8 cellular contexts compared by ENCODE assay signal in the genomic region with DNA sequence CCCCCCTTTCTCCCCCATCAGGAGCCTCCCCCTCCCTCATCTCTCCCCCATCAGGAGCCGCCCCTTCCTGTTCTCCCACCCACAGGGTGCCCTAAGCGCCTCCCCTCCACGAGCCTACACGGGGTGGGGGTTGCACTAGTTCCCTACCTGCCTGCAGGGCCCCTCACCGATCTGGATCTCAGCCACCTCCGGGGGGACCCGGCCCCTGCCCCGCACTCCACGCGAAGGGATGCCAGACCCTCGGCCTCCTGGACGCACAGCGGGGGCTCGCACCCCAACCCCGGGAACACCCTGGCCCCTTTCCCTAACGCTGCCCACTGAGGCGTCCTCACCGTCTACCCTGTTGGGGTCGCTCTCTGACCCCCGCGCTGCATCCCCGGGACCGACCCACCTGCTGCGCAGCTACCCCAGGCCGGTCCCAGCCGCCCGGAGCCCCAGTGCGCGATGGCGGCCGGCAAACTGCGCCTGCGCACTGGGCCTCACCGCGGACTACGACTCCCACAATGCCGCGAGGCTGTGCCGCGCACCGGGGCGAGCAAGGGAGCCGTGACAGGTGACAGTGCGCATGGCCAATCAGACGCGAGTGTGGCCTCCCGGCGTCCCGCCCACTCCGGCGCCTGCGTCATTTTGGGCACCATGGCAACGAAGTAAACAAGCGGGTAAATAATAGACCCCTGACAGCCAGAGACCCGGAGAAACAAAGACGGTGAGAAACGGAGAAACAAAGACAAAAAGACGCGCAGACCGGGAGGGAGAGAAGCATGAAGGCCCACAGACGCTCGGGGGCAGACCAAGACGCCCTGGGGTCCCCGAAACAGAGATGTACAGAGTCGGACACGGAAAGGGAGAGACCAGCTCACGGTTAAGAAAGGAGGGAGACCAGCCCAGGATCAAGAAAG. TPM values are rescaled to one million over a fixed set of nuclear protein-coding genes. Genes with fewer than 3 reads are reported as not detected.
A peak's percentile ranks its signal among the peaks of the same experiment; 100 is the strongest.
DNase-seq lines count a peak whose midpoint lies in the region; ATAC-seq and TF ChIP-seq lines count a peak whose summit lies in the region.

A gene with protein sequence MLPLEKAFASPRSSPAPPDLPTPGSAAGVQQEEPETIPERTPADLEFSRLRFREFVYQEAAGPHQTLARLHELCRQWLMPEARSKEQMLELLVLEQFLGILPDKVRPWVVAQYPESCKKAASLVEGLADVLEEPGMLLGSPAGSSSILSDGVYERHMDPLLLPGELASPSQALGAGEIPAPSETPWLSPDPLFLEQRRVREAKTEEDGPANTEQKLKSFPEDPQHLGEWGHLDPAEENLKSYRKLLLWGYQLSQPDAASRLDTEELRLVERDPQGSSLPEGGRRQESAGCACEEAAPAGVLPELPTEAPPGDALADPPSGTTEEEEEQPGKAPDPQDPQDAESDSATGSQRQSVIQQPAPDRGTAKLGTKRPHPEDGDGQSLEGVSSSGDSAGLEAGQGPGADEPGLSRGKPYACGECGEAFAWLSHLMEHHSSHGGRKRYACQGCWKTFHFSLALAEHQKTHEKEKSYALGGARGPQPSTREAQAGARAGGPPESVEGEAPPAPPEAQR (minus strand): TSS at position 449 of the 899 bp plus-strand sequence. CDS start 7,964 bp downstream, outside the sequence.

- no peak within 1 kb of the TSS for H3K9ac ChIP-seq in PC-3 (ENCODE audit: low read length)

- H3F3A ChIP-seq in PC-3 (ENCODE audit: low read length, unreplicated experiment): no peaks in the 10 kb centered on the region

- H3K4me1 ChIP-seq in PC-3 (ENCODE audit: insufficient read depth, low read length): no peaks in the 10 kb centered on the region

- no peaks in the 10 kb centered on the region for H3K79me2 ChIP-seq in PC-3 (ENCODE audit: low read length)

- DNase-seq in GM13976 (ENCODE audit: low spot score) (peak; percentile 98), PC-3 (no peak), fibroblast of the aortic adventitia (ENCODE audit: low read depth) (peak; percentile 91)
- DNase-seq in activated effector memory CD4-positive, alpha-beta T cell treated with Interleukin-2 at 50 U/mL for 16 hours: peak; percentile 90
- DNase-seq in natural killer cell treated with Interleukin-12 subunit alpha and Interleukin-12 subunit beta and Interleukin-15 and Interleukin-18, amount 100 ng/mL, for 72 hours (ENCODE audit: low spot score): peak; percentile 97
- peak; percentile 98 for DNase-seq in stimulated activated naive B cell treated with anti-CD40 and anti-IgM and Interleukin-4, amounts not matched to agents 10 μg/mL and 1 μg/mL and 100 μg/mL, for 72 hours

- H3K27ac ChIP-seq in PC-3 (ENCODE audit: low read length): no peak within 1 kb of the TSS

- H3K9me3 Mint-ChIP-seq in natural killer cell treated with Interleukin-12 subunit alpha and Interleukin-12 subunit beta and Interleukin-15 and Interleukin-18, amount 100 ng/mL, for 72 hours: peaks cover 12% of the 10 kb centered on the region
- H3K9me3 Mint-ChIP-seq in stimulated activated naive B cell treated with anti-CD40 and anti-IgM and Interleukin-4, amounts not matched to agents 10 μg/mL and 1 μg/mL and 100 μg/mL, for 72 hours: peaks cover 4 to 8% of the 10 kb centered on the region in 2 donors

- H3K4me1 Mint-ChIP-seq in natural killer cell treated with Interleukin-12 subunit alpha and Interleukin-12 subunit beta and Interleukin-15 and Interleukin-18, amount 100 ng/mL, for 72 hours (ENCODE audit: low read depth in 2 of 2): peaks cover 6 to 14% of the 10 kb centered on the region in 2 donors
- peaks cover 21 to 31% of the 10 kb centered on the region in 2 donors for H3K4me1 Mint-ChIP-seq in stimulated activated naive B cell treated with anti-CD40 and anti-IgM and Interleukin-4, amounts not matched to agents 10 μg/mL and 1 μg/mL and 100 μg/mL, for 72 hours

- TF ChIP-seq CTCF in GM13976 (IDR thresholded peaks at IDR 0.05; ENCODE audit: borderline replicate concordance, control extremely low read depth, extremely low read depth, insufficient read depth, missing control alignments) (no peak), PC-3 (conservative IDR thresholded peaks at IDR 0.05; ENCODE audit: low read depth, low read length) (no peak), fibroblast of the aortic adventitia (IDR thresholded peaks at IDR 0.05; ENCODE audit: insufficient read depth, low read length) (no peak)

- H3K27me3 ChIP-seq in PC-3 (ENCODE audit: low read length): no peaks in the 10 kb centered on the region

- ATAC-seq in HG03565 (IDR thresholded peaks at IDR 0.05; ENCODE audit: unreplicated experiment) (peak; percentile 93), PC-3 (peak; percentile 58; the same call in 1 of the 2 replicates), HG02973 (IDR thresholded peaks at IDR 0.05; ENCODE audit: unreplicated experiment) (no peak)
- peak; percentile 97 to 100 for ATAC-seq in natural killer cell treated with Interleukin-12 subunit alpha and Interleukin-12 subunit beta and Interleukin-15 and Interleukin-18, amount 100 ng/mL, for 72 hours
- ATAC-seq in stimulated activated naive B cell treated with anti-CD40 and anti-IgM and Interleukin-4, amounts not matched to agents 10 μg/mL and 1 μg/mL and 100 μg/mL, for 72 hours (replicated peaks): peak; percentile 98 to 99

- CTCF ChIA-PET in PC-3 (lab: Charles Lee): no interaction called here

- peak within 1 kb of the TSS; percentile 91 to 97 for H3K27ac Mint-ChIP-seq in natural killer cell treated with Interleukin-12 subunit alpha and Interleukin-12 subunit beta and Interleukin-15 and Interleukin-18, amount 100 ng/mL, for 72 hours
- H3K27ac Mint-ChIP-seq in stimulated activated naive B cell treated with anti-CD40 and anti-IgM and Interleukin-4, amounts not matched to agents 10 μg/mL and 1 μg/mL and 100 μg/mL, for 72 hours: peak within 1 kb of the TSS; percentile 99

- POLR2A ChIA-PET in PC-3 (lab: Charles Lee; ENCODE audit: unreplicated experiment): no interaction called here

- peaks cover 50% of the 10 kb centered on the region for H3K9me3 ChIP-seq in PC-3 (ENCODE audit: low read length)

- no peak within 1 kb of the TSS for H2AFZ ChIP-seq in PC-3 (ENCODE audit: low read length)

- no peaks in the 10 kb centered on the region; the same call in 1 of the 2 replicates for H3K36me3 ChIP-seq in PC-3 (ENCODE audit: low read depth, low read length)

- peaks cover 14% of the 10 kb centered on the region for H3K36me3 Mint-ChIP-seq in natural killer cell treated with Interleukin-12 subunit alpha and Interleukin-12 subunit beta and Interleukin-15 and Interleukin-18, amount 100 ng/mL, for 72 hours
- peaks cover 16 to 36% of the 10 kb centered on the region in 2 donors for H3K36me3 Mint-ChIP-seq in stimulated activated naive B cell treated with anti-CD40 and anti-IgM and Interleukin-4, amounts not matched to agents 10 μg/mL and 1 μg/mL and 100 μg/mL, for 72 hours

- H3K4me3 ChIP-seq in PC-3 (ENCODE audit: low read length): no peak within 1 kb of the TSS
- H3K4me3 ChIP-seq in fibroblast of the aortic adventitia (ENCODE audit: low read depth, low read length): peak within 1 kb of the TSS; percentile 79

- no peaks in the 10 kb centered on the region for H4K20me1 ChIP-seq in PC-3 (ENCODE audit: low read length)

- peak within 1 kb of the TSS; percentile 98 for H3K4me3 Mint-ChIP-seq in natural killer cell treated with Interleukin-12 subunit alpha and Interleukin-12 subunit beta and Interleukin-15 and Interleukin-18, amount 100 ng/mL, for 72 hours
- peak within 1 kb of the TSS; percentile 85 to 89 for H3K4me3 Mint-ChIP-seq in stimulated activated naive B cell treated with anti-CD40 and anti-IgM and Interleukin-4, amounts not matched to agents 10 μg/mL and 1 μg/mL and 100 μg/mL, for 72 hours

- H3K9me2 ChIP-seq in PC-3 (replicated peaks; ENCODE audit: low read length): no peaks in the 10 kb centered on the region

- no TSS peak for BruUV-seq in PC-3 (replicated peaks; lab: Mats Ljungman, UMichigan)

- H3K27me3 Mint-ChIP-seq in natural killer cell treated with Interleukin-12 subunit alpha and Interleukin-12 subunit beta and Interleukin-15 and Interleukin-18, amount 100 ng/mL, for 72 hours: no peaks in the 10 kb centered on the region
- no peaks in the 10 kb centered on the region for H3K27me3 Mint-ChIP-seq in stimulated activated naive B cell treated with anti-CD40 and anti-IgM and Interleukin-4, amounts not matched to agents 10 μg/mL and 1 μg/mL and 100 μg/mL, for 72 hours

- intact Hi-C loops in PC-3 (cut with micrococcal nuclease): no loop called here

- in situ Hi-C loops in GM13976 (cut with MboI; ENCODE audit: low sequenced_read_pairs, unreplicated experiment): no loop called here

- no peak within 1 kb of the TSS for H3K4me2 ChIP-seq in PC-3 (ENCODE audit: low read length)

RNA-seq across cellular contexts. Expression of the gene that starts here (rescaled TPM):
- total RNA-seq in PC-3 (2014; rRNA removed) (0.66 and 1.7 TPM in 2 replicates), fibroblast of the aortic adventitia (ENCODE audit: low replicate concordance) (7.6 and 50.7 TPM in 2 replicates)
- 10 to 100 TPM in 1 of 2 donors, 1 to 10 TPM in 1; 9.7 to 22.2 TPM for total RNA-seq in natural killer cell treated with Interleukin-12 subunit alpha and Interleukin-12 subunit beta and Interleukin-15 and Interleukin-18, amount 100 ng/mL, for 72 hours
